In the genomic region with DNA sequence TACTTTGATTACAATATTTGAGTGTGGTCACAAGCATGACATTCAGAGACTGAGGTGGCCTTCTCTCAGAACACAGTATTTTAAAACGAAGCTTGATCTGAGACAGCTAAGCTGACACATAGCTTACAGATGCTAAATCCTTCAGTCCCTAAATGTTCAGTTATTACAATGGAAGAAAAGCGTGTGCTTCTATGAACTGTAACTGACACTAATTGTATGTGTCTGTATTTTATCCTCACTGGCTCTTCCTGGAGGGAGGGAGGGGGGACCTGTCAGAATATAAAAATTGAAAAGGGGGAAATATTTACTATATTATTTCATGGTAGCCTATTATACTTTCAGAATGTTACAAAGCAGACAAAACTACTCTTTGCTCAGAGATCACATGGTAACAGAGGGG, we compare ENCODE assay signal across 22 cellular contexts.
"Had no signal": no experiment of that assay in that cellular context is flagged by ENCODE, and none has a peak within 500 bp of the region (broad histone marks: within the 10 kb centered on the region; RNA-seq: fewer than 3 reads in every experiment).

No MANE protein-coding gene starts in this region.

- ATAC-seq: naive thymus-derived CD8-positive, alpha-beta T cell; natural killer cell treated with Interleukin-12 subunit alpha and Interleukin-12 subunit beta and Interleukin-15 and Interleukin-18, amount 100 ng/mL, for 72 hours; psoas muscle; right cardiac atrium; right lobe of liver; stimulated activated effector memory CD8-positive, alpha-beta T cell treated with anti-CD3 and anti-CD28 coated beads, Interleukin-12 subunit alpha, Interleukin-12 subunit beta, amount 100 ng/mL, for 72 hours; stimulated activated naive B cell treated with anti-CD40 and anti-IgM and Interleukin-4, amounts not matched to agents 10 μg/mL and 1 μg/mL and 100 μg/mL, for 72 hours had no signal

- DNase-seq: naive thymus-derived CD8-positive, alpha-beta T cell; nephron progenitor cell; occipital lobe; ovary; posterior cingulate gyrus; psoas muscle; right cardiac atrium; right lobe of liver; sigmoid colon; small intestine; stimulated activated CD4-positive, alpha-beta T cell treated with anti-CD3 and anti-CD28 coated beads, Interleukin-15, amount 100 ng/mL, for 24 hours; stimulated activated CD4-positive, alpha-beta T cell treated with anti-CD3 and anti-CD28 coated beads, Interleukin-2, amount 100 ng/mL, for 24 hours; stimulated activated CD4-positive, alpha-beta T cell treated with anti-CD3 and anti-CD28 coated beads, Interleukin-2, amount 100 ng/mL, for 48 hours; stimulated activated CD4-positive, alpha-beta T cell treated with anti-CD3 and anti-CD28 coated beads, Interleukin-4, amount 100 ng/mL, for 24 hours; stimulated activated naive B cell treated with anti-CD40 and anti-IgM and Interleukin-4, amounts not matched to agents 10 μg/mL and 1 μg/mL and 100 μg/mL, for 72 hours; stimulated activated naive CD4-positive, alpha-beta T cell treated with Interleukin-2 at 50 U/mL for 16 hours; stomach; thyroid gland; trophoblast cell; upper lobe of left lung had no signal
